Comparison of ENCODE assay signal across 12 cellular contexts in genomic region chr2:134774786-134775641, GRCh38. TPM values are rescaled to one million over a fixed set of nuclear protein-coding genes. Genes with fewer than 3 reads are reported as not detected.
A peak's percentile ranks its signal among the peaks of the same experiment; 100 is the strongest.
DNase-seq lines count a peak whose midpoint lies in the region; ATAC-seq, FAIRE-seq and TF ChIP-seq lines count a peak whose summit lies in the region.
"Had no signal": no experiment of that assay in that cellular context is flagged by ENCODE, and none has a peak within 500 bp of the region (broad histone marks: within the 10 kb centered on the region; RNA-seq: fewer than 3 reads in every experiment).

No MANE protein-coding gene starts in this region.

- H3K4ac ChIP-seq in trophoblast cell (ENCODE audit: low read depth, low read length), result no peak overlapping the region

- no peak for TF ChIP-seq CTCF in bronchial epithelial cell (IDR thresholded peaks at IDR 0.05; ENCODE audit: insufficient read depth, low read length, severe bottlenecking)
- no peak for TF ChIP-seq CTCF in nephron progenitor cell (IDR thresholded peaks at IDR 0.05)

- H3K9me3 Mint-ChIP-seq in activated CD4-positive, alpha-beta T cell treated with anti-CD3 and anti-CD28 coated beads for 36 hours (ENCODE audit: low read depth), result no peaks in the 10 kb centered on the region
- no peaks in the 10 kb centered on the region for H3K9me3 Mint-ChIP-seq in activated CD4-positive, alpha-beta T cell treated with anti-CD3 and anti-CD28 coated beads, Interleukin-2, amount 10 ng/mL, durations not matched to agents 7 days and 5 days
- no peaks in the 10 kb centered on the region for H3K9me3 Mint-ChIP-seq in nephron progenitor cell

- peak overlapping the region; percentile 58 for H2BK12ac ChIP-seq in trophoblast cell (ENCODE audit: low read length)

- H3K4me3 ChIP-seq in bronchial epithelial cell (ENCODE audit: low read depth, low read length) (no peak overlapping the region), trophoblast cell (ENCODE audit: low read depth, low read length) (no peak overlapping the region)

- no peak overlapping the region for H3K4me3 Mint-ChIP-seq in activated CD4-positive, alpha-beta T cell treated with anti-CD3 and anti-CD28 coated beads for 36 hours
- no peak overlapping the region for H3K4me3 Mint-ChIP-seq in activated CD4-positive, alpha-beta T cell treated with anti-CD3 and anti-CD28 coated beads, Interleukin-2, amount 10 ng/mL, durations not matched to agents 7 days and 5 days
- H3K4me3 Mint-ChIP-seq in nephron progenitor cell, result no peak overlapping the region
- H3K4me3 Mint-ChIP-seq: activated CD4-positive, alpha-beta T cell treated with anti-CD3 and anti-CD28 coated beads, Interleukin-2, amount 10 ng/mL, durations not matched to agents 24 days and 14 days had no signal

- DNase-seq in activated CD4-positive, alpha-beta T cell treated with anti-CD3 and anti-CD28 coated beads for 36 hours, result no peak
- DNase-seq in activated CD4-positive, alpha-beta T cell treated with anti-CD3 and anti-CD28 coated beads, Interleukin-2, amount 10 ng/mL, durations not matched to agents 7 days and 5 days, result no peak
- DNase-seq in NCI-H2171 (lab: John Stamatoyannopoulos, UW), result peak; percentile 22
- DNase-seq in bronchial epithelial cell (ENCODE audit: low read depth), result peak; percentile 89
- peak; percentile 62 to 85 for DNase-seq in trophoblast cell
- no peak for DNase-seq in nephron progenitor cell
- DNase-seq: activated CD4-positive, alpha-beta T cell treated with anti-CD3 and anti-CD28 coated beads, Interleukin-2, amount 10 ng/mL, durations not matched to agents 24 days and 14 days; activated naive CD4-positive, alpha-beta T cell treated with anti-CD3 and anti-CD28 coated beads, Interleukin-2, amount 50 U/mL, for 16 hours; H7; SIG-M5 had no signal

- H3K27me3 ChIP-seq in bronchial epithelial cell (ENCODE audit: control insufficient read depth, insufficient read depth, low read length) (no peaks in the 10 kb centered on the region), trophoblast cell (ENCODE audit: insufficient read depth, low read length) (no peaks in the 10 kb centered on the region)

- H3K79me2 ChIP-seq in trophoblast cell (ENCODE audit: control insufficient read depth, insufficient read depth, low read length, poor library complexity), result no peaks in the 10 kb centered on the region

- no peak overlapping the region for H3K27ac ChIP-seq in trophoblast cell (ENCODE audit: low read depth, low read length)

- H3K36me3 ChIP-seq in bronchial epithelial cell (ENCODE audit: control insufficient read depth, insufficient read depth, low read length) (no peaks in the 10 kb centered on the region), trophoblast cell (ENCODE audit: control insufficient read depth in 1 of 2, insufficient read depth in 2 of 2, low read length in 2 of 2) (no peaks in the 10 kb centered on the region)

- H2AK5ac ChIP-seq in trophoblast cell (ENCODE audit: low read length), result peak overlapping the region; percentile 82

- peaks cover 26 to 32% of the 10 kb centered on the region in 2 experiments for H3K4me1 ChIP-seq in trophoblast cell (ENCODE audit: control insufficient read depth in 1 of 2, insufficient read depth in 2 of 2, low read length in 2 of 2)

- H3K4me1 Mint-ChIP-seq in activated CD4-positive, alpha-beta T cell treated with anti-CD3 and anti-CD28 coated beads for 36 hours, result peaks cover 8% of the 10 kb centered on the region
- peaks cover 6% of the 10 kb centered on the region for H3K4me1 Mint-ChIP-seq in activated CD4-positive, alpha-beta T cell treated with anti-CD3 and anti-CD28 coated beads, Interleukin-2, amount 10 ng/mL, durations not matched to agents 7 days and 5 days
- peaks cover 14% of the 10 kb centered on the region for H3K4me1 Mint-ChIP-seq in nephron progenitor cell

- H3K18ac ChIP-seq in trophoblast cell (ENCODE audit: low read length), result peak overlapping the region; percentile 77

- H3K4me2 ChIP-seq in trophoblast cell (ENCODE audit: low read length), result no peak overlapping the region

- H3K27ac Mint-ChIP-seq in activated CD4-positive, alpha-beta T cell treated with anti-CD3 and anti-CD28 coated beads for 36 hours, result peak overlapping the region; percentile 38
- H3K27ac Mint-ChIP-seq in activated CD4-positive, alpha-beta T cell treated with anti-CD3 and anti-CD28 coated beads, Interleukin-2, amount 10 ng/mL, durations not matched to agents 7 days and 5 days, result no peak overlapping the region
- H3K27ac Mint-ChIP-seq in nephron progenitor cell, result no peak overlapping the region
- H3K27ac Mint-ChIP-seq: activated CD4-positive, alpha-beta T cell treated with anti-CD3 and anti-CD28 coated beads, Interleukin-2, amount 10 ng/mL, durations not matched to agents 24 days and 14 days had no signal

- H4K12ac ChIP-seq in trophoblast cell (ENCODE audit: low read depth, low read length), result no peak overlapping the region

- H3K36me3 Mint-ChIP-seq in activated CD4-positive, alpha-beta T cell treated with anti-CD3 and anti-CD28 coated beads for 36 hours (ENCODE audit: low read depth), result no peaks in the 10 kb centered on the region
- H3K36me3 Mint-ChIP-seq in activated CD4-positive, alpha-beta T cell treated with anti-CD3 and anti-CD28 coated beads, Interleukin-2, amount 10 ng/mL, durations not matched to agents 7 days and 5 days (ENCODE audit: low read depth), result no peaks in the 10 kb centered on the region
- no peaks in the 10 kb centered on the region for H3K36me3 Mint-ChIP-seq in nephron progenitor cell (ENCODE audit: low read depth)

- CTCF ChIA-PET in activated CD4-positive, alpha-beta T cell treated with anti-CD3 and anti-CD28 coated beads for 36 hours (lab: Charles Lee), result no interaction called here
- CTCF ChIA-PET in activated CD4-positive, alpha-beta T cell treated with anti-CD3 and anti-CD28 coated beads, Interleukin-2, amount 10 ng/mL, durations not matched to agents 7 days and 5 days (lab: Charles Lee), result interaction anchor here (0.7 kb wide), 1 partner anchor 8 kb away, joined by 3 read pairs; no protein-coding TSS in a partner anchor

- H4K91ac ChIP-seq in trophoblast cell (ENCODE audit: low read depth, low read length), result peak overlapping the region; percentile 67

- peaks cover 2% of the 10 kb centered on the region for H3K27me3 Mint-ChIP-seq in activated CD4-positive, alpha-beta T cell treated with anti-CD3 and anti-CD28 coated beads for 36 hours
- no peaks in the 10 kb centered on the region for H3K27me3 Mint-ChIP-seq in activated CD4-positive, alpha-beta T cell treated with anti-CD3 and anti-CD28 coated beads, Interleukin-2, amount 10 ng/mL, durations not matched to agents 7 days and 5 days
- peaks cover 11% of the 10 kb centered on the region for H3K27me3 Mint-ChIP-seq in nephron progenitor cell (ENCODE audit: low read depth, poor library complexity)

- H3K23ac ChIP-seq in trophoblast cell (ENCODE audit: low read length), result no peak overlapping the region

- no peak overlapping the region for H3K9ac ChIP-seq in trophoblast cell (ENCODE audit: low read length)

- no peak for ATAC-seq in activated CD4-positive, alpha-beta T cell treated with anti-CD3 and anti-CD28 coated beads for 36 hours
- no peak for ATAC-seq in HG03108 (IDR thresholded peaks at IDR 0.05; ENCODE audit: unreplicated experiment)
- no peak for ATAC-seq in GM21723 (IDR thresholded peaks at IDR 0.05; ENCODE audit: unreplicated experiment)

- H4K8ac ChIP-seq in trophoblast cell (ENCODE audit: low read depth, low read length), result no peak overlapping the region

- no CpG with 5 or more reads among the region's 10 CpGs for WGBS in trophoblast cell (ENCODE audit: extremely low coverage, insufficient coverage, insufficient read length)

- POLR2A ChIA-PET in activated CD4-positive, alpha-beta T cell treated with anti-CD3 and anti-CD28 coated beads for 36 hours (lab: Charles Lee), result no interaction called here
- POLR2A ChIA-PET in activated CD4-positive, alpha-beta T cell treated with anti-CD3 and anti-CD28 coated beads, Interleukin-2, amount 10 ng/mL, durations not matched to agents 7 days and 5 days (lab: Charles Lee), result no interaction called here

- no peak overlapping the region for H2AFZ ChIP-seq in trophoblast cell (ENCODE audit: insufficient read depth, low read length, poor library complexity)

- intact Hi-C loops in activated CD4-positive, alpha-beta T cell treated with anti-CD3 and anti-CD28 coated beads for 36 hours (cut with DNase I, micrococcal nuclease), result no loop called here

- peak overlapping the region; percentile 26 for H2BK120ac ChIP-seq in trophoblast cell (ENCODE audit: insufficient read depth, low read length, poor library complexity)

- H3K9me3 ChIP-seq in trophoblast cell (ENCODE audit: insufficient read depth, low read depth, low read length), result no peaks in the 10 kb centered on the region

- no peak overlapping the region for H2BK5ac ChIP-seq in trophoblast cell (ENCODE audit: low read depth, low read length, poor library complexity)

- peaks cover 12% of the 10 kb centered on the region for H3K79me1 ChIP-seq in trophoblast cell (ENCODE audit: low read length)

- H3K14ac ChIP-seq in trophoblast cell (ENCODE audit: low read length), result no peak overlapping the region

- peak; percentile 83 for FAIRE-seq in bronchial epithelial cell (lab: Jason Lieb, UNC)

RNA-seq across cellular contexts. Expression of gene TMEM163, which starts 56.2 kb away (rescaled TPM):
- total RNA-seq in activated CD4-positive, alpha-beta T cell treated with anti-CD3 and anti-CD28 coated beads for 36 hours, result under 1 TPM in 1 of 2 experiments, not detected in 1; 0.11 TPM
- not detected for total RNA-seq in activated CD4-positive, alpha-beta T cell treated with anti-CD3 and anti-CD28 coated beads, Interleukin-2, amount 10 ng/mL, durations not matched to agents 7 days and 5 days
- not detected in 2 replicates for total RNA-seq in bronchial epithelial cell
- polyA plus RNA-seq in trophoblast cell (2013), result 0.36 and 0.41 TPM in 2 replicates

Comparison
In these comparisons a context has a peak if more than half of its experiments do, and no peak if none do; other contexts are left out.
1. DNase-seq: peak in NCI-H2171 (single experiment), bronchial epithelial cell (single experiment) and trophoblast cell (2 of 2); none in activated CD4-positive, alpha-beta T cell treated with anti-CD3 and anti-CD28 coated beads for 36 hours (single experiment), activated CD4-positive, alpha-beta T cell treated with anti-CD3 and anti-CD28 coated beads, Interleukin-2, amount 10 ng/mL, durations not matched to agents 7 days and 5 days (single experiment) and nephron progenitor cell (single experiment).